Comparison of ENCODE assay signal across 11 cellular contexts in genomic region chr2:109214651-109215371, GRCh38.
DNase-seq lines count a peak whose midpoint lies in the region; ATAC-seq lines count a peak whose summit lies in the region.
"Had no signal": no experiment of that assay in that cellular context is flagged by ENCODE, and none has a peak within 500 bp of the region (broad histone marks: within the 10 kb centered on the region; RNA-seq: fewer than 3 reads in every experiment).

No MANE protein-coding gene starts in this region.

- intact Hi-C loops in naive thymus-derived CD4-positive, alpha-beta T cell (cut with micrococcal nuclease): loop anchor here (1.0 to 5.0 kb wide), 7 partner anchors 24 to 184 kb away; no protein-coding TSS in a partner anchor

- H3K36me3 ChIP-seq in naive thymus-derived CD4-positive, alpha-beta T cell (ENCODE audit: control insufficient read depth in 2 of 3, insufficient read depth in 3 of 3, low read length in 3 of 3): no peaks in the 10 kb centered on the region
- H3K36me3 ChIP-seq: heart right ventricle had no signal

- H3K4me1 Mint-ChIP-seq in T-helper 2 cell treated with Interferon-gamma antibody and Interleukin-4, amounts not matched to agents 5 μg/mL and 100 μg/mL, for 36 hours (ENCODE audit: low read depth): peaks cover 66% of the 10 kb centered on the region
- peaks cover 60 to 82% (median 76%) of the 10 kb centered on the region in 7 donors for H3K4me1 Mint-ChIP-seq in naive thymus-derived CD4-positive, alpha-beta T cell

- H3K27me3 ChIP-seq in naive thymus-derived CD4-positive, alpha-beta T cell (ENCODE audit: control insufficient read depth in 2 of 2, insufficient read depth in 2 of 2, low read length in 2 of 2): peaks cover 16 to 24% of the 10 kb centered on the region in 2 donors

- ATAC-seq in naive thymus-derived CD4-positive, alpha-beta T cell: no peak
- no peak for ATAC-seq in HG03469 (IDR thresholded peaks at IDR 0.05; ENCODE audit: unreplicated experiment)

- no peaks in the 10 kb centered on the region for H3K9me3 ChIP-seq in naive thymus-derived CD4-positive, alpha-beta T cell (ENCODE audit: control insufficient read depth in 2 of 3, low read length in 3 of 3)
- H3K9me3 ChIP-seq: heart right ventricle had no signal

- H3K4me3 Mint-ChIP-seq in T-helper 2 cell treated with Interferon-gamma antibody and Interleukin-4, amounts not matched to agents 5 μg/mL and 100 μg/mL, for 36 hours: peak overlapping the region; percentile 70
- peak overlapping the region; percentile 56 to 83 (median 78) for H3K4me3 Mint-ChIP-seq in naive thymus-derived CD4-positive, alpha-beta T cell

- no peaks in the 10 kb centered on the region for H3K36me3 Mint-ChIP-seq in T-helper 2 cell treated with Interferon-gamma antibody and Interleukin-4, amounts not matched to agents 5 μg/mL and 100 μg/mL, for 36 hours (ENCODE audit: low read depth)
- H3K36me3 Mint-ChIP-seq in naive thymus-derived CD4-positive, alpha-beta T cell: peaks cover 0 to 7% (median 0%) of the 10 kb centered on the region in 5 donors

- peak; percentile 42 for DNase-seq in stimulated activated CD4-positive, alpha-beta T cell treated with anti-CD3 and anti-CD28 coated beads, Interleukin-1b, Interleukin-23, amount 100 ng/mL, for 48 hours
- DNase-seq in stimulated activated CD4-positive, alpha-beta T cell treated with anti-CD3 and anti-CD28 coated beads, Interleukin-2, amount 100 ng/mL, for 48 hours: no peak
- DNase-seq in T-helper 2 cell treated with Interferon-gamma antibody and Interleukin-4, amounts not matched to agents 5 μg/mL and 100 μg/mL, for 36 hours (ENCODE audit: low spot score): peak; percentile 52
- DNase-seq in naive thymus-derived CD4-positive, alpha-beta T cell: peak in 1 of 9 donors; percentile 33
- DNase-seq in UCSD-AML1 (lab: John Stamatoyannopoulos, UW; ENCODE audit: unreplicated experiment): no peak
- no peak for DNase-seq in LoVo (ENCODE audit: low spot score)
- DNase-seq in activated CD4-positive, CD25-positive, alpha-beta regulatory T cell (lab: John Stamatoyannopoulos, UW): no peak
- DNase-seq: heart right ventricle, kidney glomerular epithelial cell, NCI-H345 had no signal

- no peaks in the 10 kb centered on the region for H3K9me3 Mint-ChIP-seq in T-helper 2 cell treated with Interferon-gamma antibody and Interleukin-4, amounts not matched to agents 5 μg/mL and 100 μg/mL, for 36 hours
- H3K9me3 Mint-ChIP-seq in naive thymus-derived CD4-positive, alpha-beta T cell: peaks cover 0 to 3% (median 0%) of the 10 kb centered on the region in 11 donors

- CTCF ChIA-PET in naive thymus-derived CD4-positive, alpha-beta T cell (lab: Charles Lee): interaction anchor here (0.9 kb wide), 1 partner anchor 18 kb away, joined by 3 read pairs; no protein-coding TSS in a partner anchor

- H3K4me1 ChIP-seq in naive thymus-derived CD4-positive, alpha-beta T cell (ENCODE audit: control insufficient read depth in 2 of 2, insufficient read depth in 2 of 2, low read length in 2 of 2): peaks cover 44 to 57% of the 10 kb centered on the region in 2 donors

- peak overlapping the region; percentile 78 for H3K27ac Mint-ChIP-seq in T-helper 2 cell treated with Interferon-gamma antibody and Interleukin-4, amounts not matched to agents 5 μg/mL and 100 μg/mL, for 36 hours
- peak overlapping the region in 7 of 9 donors; percentile 43 to 91 (median 70) for H3K27ac Mint-ChIP-seq in naive thymus-derived CD4-positive, alpha-beta T cell

- peaks cover 83% of the 10 kb centered on the region for H3K27me3 Mint-ChIP-seq in T-helper 2 cell treated with Interferon-gamma antibody and Interleukin-4, amounts not matched to agents 5 μg/mL and 100 μg/mL, for 36 hours (ENCODE audit: low read depth)
- peaks cover 59 to 74% (median 65%) of the 10 kb centered on the region in 5 donors for H3K27me3 Mint-ChIP-seq in naive thymus-derived CD4-positive, alpha-beta T cell

- H3K27ac ChIP-seq in naive thymus-derived CD4-positive, alpha-beta T cell (ENCODE audit: low read depth, low read length): no peak overlapping the region

- POLR2A ChIA-PET in naive thymus-derived CD4-positive, alpha-beta T cell (lab: Charles Lee): interaction anchor here (0.6 to 0.7 kb wide), 2 partner anchors 159 to 183 kb away, joined by 3 to 7 read pairs; no protein-coding TSS in a partner anchor

- no peak overlapping the region for H3K4me3 ChIP-seq in naive thymus-derived CD4-positive, alpha-beta T cell (ENCODE audit: low read length)

Comparison
In these comparisons a context has a peak if more than half of its experiments do, and no peak if none do; other contexts are left out.
1. DNase-seq: peak in stimulated activated CD4-positive, alpha-beta T cell treated with anti-CD3 and anti-CD28 coated beads, Interleukin-1b, Interleukin-23, amount 100 ng/mL, for 48 hours (single experiment) and T-helper 2 cell treated with Interferon-gamma antibody and Interleukin-4, amounts not matched to agents 5 μg/mL and 100 μg/mL, for 36 hours (single experiment); none in stimulated activated CD4-positive, alpha-beta T cell treated with anti-CD3 and anti-CD28 coated beads, Interleukin-2, amount 100 ng/mL, for 48 hours (0 of 2), UCSD-AML1 (single experiment), LoVo (single experiment) and activated CD4-positive, CD25-positive, alpha-beta regulatory T cell (0 of 4).